Comparison of ENCODE assay signal across 16 cellular contexts in the genomic region with DNA sequence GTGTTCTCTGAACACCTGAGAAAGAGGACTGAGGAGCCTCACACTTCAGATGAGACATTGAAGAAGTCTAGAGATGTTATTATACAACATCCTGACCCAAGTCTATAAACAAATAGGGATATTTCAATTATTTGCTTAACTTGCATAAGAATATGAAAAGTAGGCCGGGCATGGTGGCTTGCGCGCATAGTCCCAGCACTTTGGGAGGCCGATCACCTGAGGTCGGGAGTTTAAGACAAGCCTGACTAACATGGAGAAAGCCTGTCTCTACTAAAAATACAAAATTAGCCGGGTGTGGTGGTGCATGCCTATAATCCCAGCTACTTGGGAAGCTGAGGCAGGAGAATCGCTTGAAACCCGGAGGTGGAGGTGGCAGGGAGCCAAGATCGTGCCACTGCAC. TPM values are rescaled to one million over a fixed set of nuclear protein-coding genes. Genes with fewer than 3 reads are reported as not detected.
DNase-seq lines count a peak whose midpoint lies in the region; ATAC-seq and TF ChIP-seq lines count a peak whose summit lies in the region.
"Not testable (repeated sequence)": the region's sequence is repeated elsewhere in the genome, so short reads cannot be mapped to it uniquely, and the experiment has no call there.
"Had no signal": no experiment of that assay in that cellular context is flagged by ENCODE, and none has a peak within 500 bp of the region (broad histone marks: within the 10 kb centered on the region; RNA-seq: fewer than 3 reads in every experiment).

No MANE protein-coding gene starts in this region.

- not testable (repeated sequence) for TF ChIP-seq CTCF in WTC11 (IDR thresholded peaks at IDR 0.05); endodermal cell (conservative IDR thresholded peaks at IDR 0.05); sigmoid colon (IDR thresholded peaks at IDR 0.05)

- H3K9me3 Mint-ChIP-seq in WTC11, endodermal cell: not testable (repeated sequence)

- POLR2A ChIA-PET in WTC11 (lab: Charles Lee), result not testable (repeated sequence)

- H3K27ac ChIP-seq in endodermal cell (ENCODE audit: low read depth, low read length); sigmoid colon: not testable (repeated sequence)

- ATAC-seq in WTC11, result not testable (repeated sequence)

- intact Hi-C loops in cardiac septum (cut with DNase I); sigmoid colon (cut with DNase I): not testable (repeated sequence)

- TF ChIP-seq POLR2A in sigmoid colon (IDR thresholded peaks at IDR 0.05), result not testable (repeated sequence)

- H3K36me3 ChIP-seq in endodermal cell (ENCODE audit: control insufficient read depth, insufficient read depth, low read length), result peaks cover 14% of the 10 kb centered on the region
- not testable (repeated sequence) for H3K36me3 ChIP-seq in sigmoid colon

- H3K27ac Mint-ChIP-seq in WTC11, result 0 out of 2 replicates have a peak overlapping the region, but pooled peaks have one; percentile 42
- H3K27ac Mint-ChIP-seq in endodermal cell, result not testable (repeated sequence)

- not testable (repeated sequence) for H3K4me3 Mint-ChIP-seq in WTC11, endodermal cell

- not testable (repeated sequence) for H3K9ac ChIP-seq in endodermal cell (ENCODE audit: extremely low read depth, low read length, poor library complexity, severe bottlenecking)

- not testable (repeated sequence) for H3K27me3 ChIP-seq in endodermal cell (ENCODE audit: control insufficient read depth, insufficient read depth, low read length, poor library complexity, severe bottlenecking); sigmoid colon

- not testable (repeated sequence) for TF ChIP-seq EP300 in sigmoid colon (IDR thresholded peaks at IDR 0.05)

- H3K27me3 Mint-ChIP-seq in WTC11 (ENCODE audit: low read depth); endodermal cell (ENCODE audit: insufficient read depth): not testable (repeated sequence)

- CTCF ChIA-PET in WTC11 (lab: Charles Lee), result not testable (repeated sequence)

- not testable (repeated sequence) for H3K4me1 ChIP-seq in endodermal cell (ENCODE audit: control insufficient read depth, insufficient read depth, low read length); sigmoid colon

- not testable (repeated sequence) for H3K4me1 Mint-ChIP-seq in WTC11, endodermal cell

- 87 to 94% methylated on average over 7 to 9 of the region's 9 CpGs for WGBS in endodermal cell (ENCODE audit: insufficient coverage in 1 of 2, insufficient read length in 1 of 2), 2 experiments
- WGBS in sigmoid colon, 2 donors, result 90 to 98% methylated on average over 9 of the region's 9 CpGs

- H3K36me3 Mint-ChIP-seq in WTC11 (peaks cover 54% of the 10 kb centered on the region), endodermal cell (ENCODE audit: low read depth) (peaks cover 44% of the 10 kb centered on the region)

- DNase-seq in WTC11 (ENCODE audit: low spot score), result not testable (repeated sequence)
- peak; percentile 5 for DNase-seq in endodermal cell
- peak; percentile 15 for DNase-seq in cardiac septum (ENCODE audit: low spot score)
- DNase-seq in sigmoid colon, result peak; percentile 12

- not testable (repeated sequence) for H3K4me3 ChIP-seq in endodermal cell (ENCODE audit: low read length); sigmoid colon

- H3K9me3 ChIP-seq in endodermal cell (ENCODE audit: control insufficient read depth, low read length); sigmoid colon: not testable (repeated sequence)

RNA-seq across cellular contexts. Expression of a gene that starts 25.8 kb away (rescaled TPM):
- total RNA-seq in WTC11 (2021) (296 to 319 TPM (median 303 TPM) in 3 replicates), endodermal cell (100 to 1,000 TPM in 1 of 2 donors, 10 to 100 TPM in 1; 66.7 to 200 TPM), cardiac septum (0.67 TPM), sigmoid colon (under 1 TPM in 3 of 4 donors, not detected in 1; under 0.01 to 0.99 (median 0.27) TPM)
- 29.5 TPM for polyA plus RNA-seq in endodermal cell (2013, experiment 1 of 2)
- 26.1 TPM for polyA plus RNA-seq in endodermal cell (2013, experiment 2 of 2)
- polyA plus RNA-seq in sigmoid colon, result 1 to 10 TPM; 1.8 to 8.0 (median 2.8) TPM
- total RNA-seq: A172; A673; B cell; Calu3; CD4-positive, alpha-beta memory T cell; CD4-positive, CD25-positive, alpha-beta regulatory T cell; CD8-positive, alpha-beta memory T cell; CD8-positive, alpha-beta T cell; Daoy had no signal
- polyA plus RNA-seq: A549; AG04450; BJ; CD4-positive, alpha-beta memory T cell; CD4-positive, CD25-positive, alpha-beta regulatory T cell; CD8-positive, alpha-beta memory T cell had no signal

Comparison
In these comparisons a context has a peak if more than half of its experiments do, and no peak if none do; other contexts are left out.
1. RNA of a gene that starts 25.8 kb away (total RNA-seq): 296 to 319 TPM in WTC11 and 66.7 to 200 TPM in endodermal cell; 0.67 TPM in cardiac septum (single experiment) and under 0.01 to 0.99 TPM in sigmoid colon; every median in the first group is over 10 times any median in the second.